Comparison of ENCODE assay signal across 8 cellular contexts in genomic region chr3:110901536-110901935, GRCh38.
"Had no signal": no experiment of that assay in that cellular context is flagged by ENCODE, and none has a peak within 500 bp of the region (broad histone marks: within the 10 kb centered on the region; RNA-seq: fewer than 3 reads in every experiment).

No MANE protein-coding gene starts in this region.

- H3K27ac ChIP-seq: KMS-11 had no signal

- H3K9me3 Mint-ChIP-seq: HFFc6 had no signal

- H3K4me2 ChIP-seq: GM23338, KMS-11 had no signal

- DNase-seq: H7, HFFc6, KBM-7 had no signal

- H3K9me3 ChIP-seq: HAP-1 had no signal

- H3K4me3 ChIP-seq: GM23338, HAP-1 had no signal

- H3K27ac Mint-ChIP-seq: GM23338, HFFc6 had no signal

- H3K4me3 Mint-ChIP-seq: GM23338, HFFc6 had no signal

- H3K36me3 ChIP-seq: HAP-1 had no signal

- H2AFZ ChIP-seq: GM23338 had no signal

- FAIRE-seq: HTR-8/SVneo had no signal

- ATAC-seq: GM23338, HCT116 had no signal

- H3K9ac ChIP-seq: KMS-11 had no signal
